ENCODE assay signal across 21 cellular contexts in genomic region chr2:88568179-88568578, GRCh38.
"Had no signal": no experiment of that assay in that cellular context is flagged by ENCODE, and none has a peak within 500 bp of the region (broad histone marks: within the 10 kb centered on the region; RNA-seq: fewer than 3 reads in every experiment).

No MANE protein-coding gene starts in this region.

- H3K27me3 Mint-ChIP-seq: dendritic cell treated with granulocyte-macrophage colony-stimulating factor and Interleukin-4, amounts not matched to agents 40 ng/mL and 50 ng/mL, for 4 days; naive B cell had no signal

- ATAC-seq: gastrocnemius medialis, heart right ventricle, left lung, left ventricle myocardium superior, lower lobe of right lung, mucosa of descending colon had no signal

- H3K4me3 ChIP-seq: colonic mucosa, esophagus squamous epithelium, gastrocnemius medialis, heart right ventricle, left lung, lower lobe of right lung, mucosa of descending colon had no signal

- H3K27ac Mint-ChIP-seq: dendritic cell treated with granulocyte-macrophage colony-stimulating factor and Interleukin-4, amounts not matched to agents 40 ng/mL and 50 ng/mL, for 4 days had no signal

- H3K4me1 ChIP-seq: colonic mucosa, esophagus squamous epithelium, gastrocnemius medialis, heart right ventricle, left lung, lower lobe of right lung had no signal

- H3K27ac ChIP-seq: colonic mucosa, esophagus squamous epithelium, gastrocnemius medialis, heart right ventricle, left lung, lower lobe of right lung had no signal

- H3K27me3 ChIP-seq: colonic mucosa, esophagus squamous epithelium, gastrocnemius medialis, heart right ventricle, left lung had no signal

- H3K9me3 Mint-ChIP-seq: dendritic cell treated with granulocyte-macrophage colony-stimulating factor and Interleukin-4, amounts not matched to agents 40 ng/mL and 50 ng/mL, for 4 days; mesothelial cell of epicardium had no signal

- H3K4me3 Mint-ChIP-seq: dendritic cell treated with granulocyte-macrophage colony-stimulating factor and Interleukin-4, amounts not matched to agents 40 ng/mL and 50 ng/mL, for 4 days; mesothelial cell of epicardium; naive B cell had no signal

- DNase-seq: colonic mucosa; cortex of kidney; effector CD4-positive, alpha-beta T cell; effector memory CD4-positive, alpha-beta T cell; esophagus squamous epithelium; foreskin fibroblast; foreskin melanocyte; gastrocnemius medialis; glutamatergic neuron; head of caudate nucleus; heart right ventricle; hippocampal formation; left cardiac atrium; left lung; left ventricle myocardium superior; lower lobe of right lung; mesenchymal stem cell; mucosa of descending colon; naive B cell had no signal

- H3K9me3 ChIP-seq: colonic mucosa, esophagus squamous epithelium, gastrocnemius medialis, heart right ventricle, left lung, lower lobe of right lung, mucosa of descending colon had no signal
